ENCODE assay signal across 25 cellular contexts in genomic region chr7:17365776-17366175, GRCh38.
DNase-seq lines count a peak whose midpoint lies in the region; ATAC-seq, FAIRE-seq and TF ChIP-seq lines count a peak whose summit lies in the region.
"Had no signal": no experiment of that assay in that cellular context is flagged by ENCODE, and none has a peak within 500 bp of the region (broad histone marks: within the 10 kb centered on the region; RNA-seq: fewer than 3 reads in every experiment).

No MANE protein-coding gene starts in this region.

- H3K4me1 Mint-ChIP-seq in MCF 10A (ENCODE audit: insufficient read depth, unreplicated experiment) (peaks cover 13% of the 10 kb centered on the region), T-helper 17 cell (peaks cover 11% of the 10 kb centered on the region)

- H3K14ac ChIP-seq in IMR-90 (replicated peaks; ENCODE audit: low read depth, low read length), result no peak overlapping the region

- H3K27ac Mint-ChIP-seq in MCF 10A (ENCODE audit: low read depth, unreplicated experiment) (no peak overlapping the region), T-helper 17 cell (peak overlapping the region; percentile 68)
- H3K27ac Mint-ChIP-seq: CD14-positive monocyte; CD4-positive, alpha-beta memory T cell; CD4-positive, CD25-positive, alpha-beta regulatory T cell; CD8-positive, alpha-beta memory T cell had no signal

- H2AFZ ChIP-seq in mammary epithelial cell (ENCODE audit: low read depth, low read length) (peak overlapping the region; percentile 11), IMR-90 (replicated peaks; ENCODE audit: low read length, poor library complexity) (no peak overlapping the region), keratinocyte (ENCODE audit: control insufficient read depth, low read length) (no peak overlapping the region)

- H4K20me1 ChIP-seq in mammary epithelial cell (ENCODE audit: insufficient read depth, low read length) (no peaks in the 10 kb centered on the region), IMR-90 (ENCODE audit: insufficient read depth, low read length) (no peaks in the 10 kb centered on the region), keratinocyte (ENCODE audit: control insufficient read depth, extremely low read depth, insufficient read depth, low read length) (no peaks in the 10 kb centered on the region)
- H4K20me1 ChIP-seq: BLaER1 had no signal

- TF ChIP-seq RAD21 in IMR-90 (IDR thresholded peaks at IDR 0.05; ENCODE audit: low read length), result no peak

- peak overlapping the region; percentile 44; the same call in 1 of the 3 replicates for H2BK15ac ChIP-seq in IMR-90 (ENCODE audit: low read depth, low read length)

- DNase-seq in mammary epithelial cell, result no peak
- no peak for DNase-seq in MCF 10A (ENCODE audit: unreplicated experiment)
- no peak for DNase-seq in IMR-90
- DNase-seq in T-helper 17 cell, result no peak
- no peak for DNase-seq in keratinocyte (ENCODE audit: low read depth, low spot score)
- DNase-seq in DMS79 treated with DMSO at 0.1 percent for 48 hours (lab: John Stamatoyannopoulos, UW), result no peak
- DNase-seq in DMS153 treated with DMSO at 0.1 percent for 48 hours (lab: John Stamatoyannopoulos, UW; ENCODE audit: unreplicated experiment), result no peak
- DNase-seq in GF-D8 (lab: John Stamatoyannopoulos, UW), result no peak
- DNase-seq: 8988T; ACHN; BE2C; C1 segment of cervical spinal cord; CD8-positive, alpha-beta memory T cell; COR-L47; DMS 273 treated with DMSO at 0.1 percent for 48 hours; DMS153 had no signal

- BruUV-seq in mammary epithelial cell (replicated peaks; lab: Mats Ljungman, UMichigan) (no TSS peak), MCF 10A (replicated peaks; lab: Mats Ljungman, UMichigan) (no TSS peak), IMR-90 (replicated peaks; lab: Mats Ljungman, UMichigan) (no TSS peak)

- H3K4me2 ChIP-seq in mammary epithelial cell (ENCODE audit: insufficient read depth, low read depth, low read length), result no peak overlapping the region
- no peak overlapping the region for H3K4me2 ChIP-seq in IMR-90 (ENCODE audit: low read depth, low read length)
- H3K4me2 ChIP-seq in keratinocyte (ENCODE audit: control insufficient read depth, extremely low read depth, insufficient read depth, low read depth, low read length), result no peak overlapping the region
- H3K4me2 ChIP-seq: BLaER1 had no signal

- H2AK9ac ChIP-seq in IMR-90 (replicated peaks; ENCODE audit: low read depth, low read length, poor library complexity), result no peak overlapping the region

- no peaks in the 10 kb centered on the region for H3K36me3 ChIP-seq in mammary epithelial cell (ENCODE audit: insufficient read depth, low read length)
- no peaks in the 10 kb centered on the region for H3K36me3 ChIP-seq in IMR-90 (ENCODE audit: control insufficient read depth, insufficient read depth, low read length)
- H3K36me3 ChIP-seq in keratinocyte (ENCODE audit: control insufficient read depth in 2 of 2, extremely low read depth in 1 of 2, insufficient read depth in 2 of 2, low read length in 2 of 2), result no peaks in the 10 kb centered on the region
- H3K36me3 ChIP-seq: BE2C, BLaER1 had no signal

- no peak overlapping the region for H3K56ac ChIP-seq in IMR-90 (ENCODE audit: extremely low read depth, insufficient read depth, low read length)

- H2BK5ac ChIP-seq in IMR-90 (ENCODE audit: low read depth, low read length, poor library complexity, severe bottlenecking), result no peak overlapping the region

- dilution Hi-C loops in mammary epithelial cell (cut with HindIII; ENCODE audit: low sequenced_read_pairs), result no loop called here
- dilution Hi-C loops in IMR-90 (cut with HindIII; ENCODE audit: low sequenced_read_pairs, unreplicated experiment), result no loop called here
- dilution Hi-C loops in keratinocyte (cut with MboI; ENCODE audit: extremely low pct_ligation_motif_present, low sequenced_read_pairs), result no loop called here

- H3K79me2 ChIP-seq in mammary epithelial cell (ENCODE audit: insufficient read depth, low read length) (no peaks in the 10 kb centered on the region), keratinocyte (ENCODE audit: control insufficient read depth, insufficient read depth, low read length) (no peaks in the 10 kb centered on the region)

- no peak overlapping the region for H2BK20ac ChIP-seq in IMR-90 (ENCODE audit: low read depth, low read length)

- intact Hi-C loops in mammary epithelial cell (cut with micrococcal nuclease), result no loop called here
- intact Hi-C loops in MCF 10A (cut with micrococcal nuclease), result no loop called here
- intact Hi-C loops in IMR-90 (cut with micrococcal nuclease), result no loop called here

- H3K23ac ChIP-seq in IMR-90 (ENCODE audit: low read depth, low read length), result no peak overlapping the region

- no peak overlapping the region for H3K27ac ChIP-seq in mammary epithelial cell (ENCODE audit: insufficient read depth, low read depth, low read length)
- H3K27ac ChIP-seq in IMR-90 (ENCODE audit: insufficient read depth, low read length), result no peak overlapping the region
- no peak overlapping the region for H3K27ac ChIP-seq in keratinocyte (ENCODE audit: control insufficient read depth, insufficient read depth, low read length)
- H3K27ac ChIP-seq: BLaER1 had no signal

- H3K9me3 Mint-ChIP-seq in MCF 10A (ENCODE audit: unreplicated experiment), result peaks cover 9% of the 10 kb centered on the region

- H3K4me3 ChIP-seq in mammary epithelial cell (replicated peaks in 1 of 3; ENCODE audit: insufficient read depth in 1 of 3, low read depth in 2 of 3, low read length in 3 of 3) (no peak overlapping the region), IMR-90 (ENCODE audit: insufficient read depth, low read depth, low read length) (no peak overlapping the region), keratinocyte (ENCODE audit: control insufficient read depth in 2 of 3, extremely low read depth in 1 of 3, insufficient read depth in 2 of 3, low read depth in 1 of 3, low read length in 3 of 3) (no peak overlapping the region)
- H3K4me3 ChIP-seq: BLaER1, GM12878 had no signal

- 92% methylated on average over 1 of the region's 1 CpG for WGBS in mammary epithelial cell (ENCODE audit: low coverage, missing lambda C conversion rate)
- WGBS in IMR-90 (ENCODE audit: extremely low coverage in 2 of 2, insufficient read length in 1 of 2), 2 experiments, result no CpG with 5 or more reads among the region's 1 CpG

- ATAC-seq in IMR-90 (ENCODE audit: low read depth) (no peak), T-helper 17 cell (peak; percentile 70)
- ATAC-seq: GM12878 had no signal

- H3K9me1 ChIP-seq in IMR-90 (ENCODE audit: insufficient read depth, low read length) (peaks cover 17% of the 10 kb centered on the region), keratinocyte (ENCODE audit: control insufficient read depth, extremely low read depth, insufficient read depth, low read length) (no peaks in the 10 kb centered on the region)

- H3K36me3 Mint-ChIP-seq in MCF 10A (ENCODE audit: insufficient read depth, unreplicated experiment) (peaks cover 6% of the 10 kb centered on the region), T-helper 17 cell (ENCODE audit: low read depth) (no peaks in the 10 kb centered on the region)
- H3K36me3 Mint-ChIP-seq: CD4-positive, alpha-beta memory T cell; CD4-positive, CD25-positive, alpha-beta regulatory T cell; CD8-positive, alpha-beta memory T cell had no signal

- H3K9me3 ChIP-seq in mammary epithelial cell (replicated peaks; ENCODE audit: insufficient read depth, low read length) (no peaks in the 10 kb centered on the region), IMR-90 (ENCODE audit: control insufficient read depth, insufficient read depth, low read length) (peaks cover 2% of the 10 kb centered on the region; the same call in 1 of the 2 replicates), T-helper 17 cell (ENCODE audit: control insufficient read depth, low read length, poor library complexity, severe bottlenecking) (no peaks in the 10 kb centered on the region), keratinocyte (ENCODE audit: control insufficient read depth, low read depth, low read length) (no peaks in the 10 kb centered on the region)
- H3K9me3 ChIP-seq: BE2C had no signal

- H2BK120ac ChIP-seq in IMR-90 (ENCODE audit: low read depth, low read length), result no peak overlapping the region; the same call in 1 of the 2 replicates

- H3K18ac ChIP-seq in IMR-90 (ENCODE audit: low read depth, low read length), result no peak overlapping the region

- POLR2A ChIA-PET in MCF 10A (lab: Yijun Ruan, JAX) (interaction anchor here (0.7 kb wide), 1 partner anchor 165 kb away, joined by 3 read pairs; no protein-coding TSS in a partner anchor), IMR-90 (lab: Charles Lee; ENCODE audit: unreplicated experiment) (interaction anchor here (0.6 kb wide), 1 partner anchor 369 kb away, joined by 3 read pairs; no protein-coding TSS in a partner anchor)

- H3K79me1 ChIP-seq in IMR-90 (ENCODE audit: low read depth in 1 of 2, low read length in 2 of 2), result peaks cover 0 to 5% of the 10 kb centered on the region in 2 experiments; a peak in 1 of 4 replicates

- no peak for TF ChIP-seq CTCF in mammary epithelial cell (conservative IDR thresholded peaks at IDR 0.05 in 1 of 2, IDR thresholded peaks at IDR 0.05 in 1 of 2; ENCODE audit: extremely low read depth in 1 of 2, insufficient read depth in 1 of 2, low read depth in 1 of 2, low read length in 2 of 2)
- no peak for TF ChIP-seq CTCF in MCF 10A (IDR thresholded peaks at IDR 0.05; ENCODE audit: unreplicated experiment)
- no peak for TF ChIP-seq CTCF in IMR-90 (conservative IDR thresholded peaks at IDR 0.05; ENCODE audit: low read depth, low read length)
- TF ChIP-seq CTCF in keratinocyte (optimal IDR thresholded peaks at IDR 0.05 in 1 of 3, IDR thresholded peaks at IDR 0.05 in 1 of 3, conservative IDR thresholded peaks at IDR 0.05 in 1 of 3; ENCODE audit: extremely low read depth in 1 of 3, insufficient read depth in 2 of 3, low read length in 3 of 3), result no peak

- H3K4ac ChIP-seq in IMR-90 (ENCODE audit: low read depth, low read length), result no peak overlapping the region

- CTCF ChIA-PET in mammary epithelial cell (lab: Charles Lee; ENCODE audit: low non-redundant PET) (no interaction called here), MCF 10A (lab: Yijun Ruan, JAX) (no interaction called here), IMR-90 (lab: Yijun Ruan, JAX) (interaction anchor here (0.9 to 1.0 kb wide), 2 partner anchors 25 to 65 kb away, joined by 3 read pairs; no protein-coding TSS in a partner anchor)

- H3K4me3 Mint-ChIP-seq in MCF 10A (ENCODE audit: unreplicated experiment) (no peak overlapping the region), T-helper 17 cell (no peak overlapping the region)
- H3K4me3 Mint-ChIP-seq: CD14-positive monocyte; CD4-positive, CD25-positive, alpha-beta regulatory T cell; CD8-positive, alpha-beta memory T cell had no signal

- H3K9ac ChIP-seq in mammary epithelial cell (ENCODE audit: insufficient read depth, low read length), result no peak overlapping the region
- H3K9ac ChIP-seq in IMR-90 (ENCODE audit: low read depth, low read length), result no peak overlapping the region
- no peak overlapping the region for H3K9ac ChIP-seq in keratinocyte (ENCODE audit: control insufficient read depth, extremely low read depth, insufficient read depth, low read length)
- H3K9ac ChIP-seq: BLaER1 had no signal

- in situ Hi-C loops in mammary epithelial cell (cut with MboI; ENCODE audit: low sequenced_read_pairs in 2 of 2) (no loop called here), IMR-90 (cut with MboI; ENCODE audit: low sequenced_read_pairs) (no loop called here)

- H3K4me1 ChIP-seq in mammary epithelial cell (ENCODE audit: insufficient read depth, low read length), result peaks cover 28% of the 10 kb centered on the region
- H3K4me1 ChIP-seq in IMR-90 (ENCODE audit: control insufficient read depth, insufficient read depth, low read length), result peaks cover 21% of the 10 kb centered on the region
- peaks cover 22% of the 10 kb centered on the region for H3K4me1 ChIP-seq in keratinocyte (ENCODE audit: control insufficient read depth, extremely low read depth, insufficient read depth, low read length)
- H3K4me1 ChIP-seq: BE2C, BLaER1 had no signal

- H3K27me3 Mint-ChIP-seq in MCF 10A (ENCODE audit: insufficient read depth, unreplicated experiment) (no peaks in the 10 kb centered on the region), T-helper 17 cell (no peaks in the 10 kb centered on the region)
- H3K27me3 Mint-ChIP-seq: CD4-positive, alpha-beta memory T cell had no signal

- H4K5ac ChIP-seq in IMR-90 (ENCODE audit: low read depth, low read length), result no peak overlapping the region

- H4K8ac ChIP-seq in IMR-90 (ENCODE audit: low read depth in 2 of 2, low read length in 2 of 2), result no peak overlapping the region

- no peak overlapping the region for H2AK5ac ChIP-seq in IMR-90 (ENCODE audit: low read depth, low read length)

- FAIRE-seq in keratinocyte (lab: Jason Lieb, UNC), result peak; percentile 71
- FAIRE-seq: A204.1, G401.6, GM12892, GM18507 had no signal

- TF ChIP-seq POLR2A in IMR-90 (IDR thresholded peaks at IDR 0.05; ENCODE audit: low read depth, low read length), result no peak

- no peaks in the 10 kb centered on the region for H3K27me3 ChIP-seq in mammary epithelial cell (ENCODE audit: insufficient read depth, low read length)
- H3K27me3 ChIP-seq in IMR-90 (ENCODE audit: control insufficient read depth, insufficient read depth, low read length), result no peaks in the 10 kb centered on the region
- H3K27me3 ChIP-seq in keratinocyte (ENCODE audit: control insufficient read depth, extremely low read depth, insufficient read depth, low read length), result no peaks in the 10 kb centered on the region
- H3K27me3 ChIP-seq: BE2C, BLaER1 had no signal

- no peak overlapping the region for H4K91ac ChIP-seq in IMR-90 (ENCODE audit: insufficient read depth, low read depth, low read length)
